In the genomic region with DNA sequence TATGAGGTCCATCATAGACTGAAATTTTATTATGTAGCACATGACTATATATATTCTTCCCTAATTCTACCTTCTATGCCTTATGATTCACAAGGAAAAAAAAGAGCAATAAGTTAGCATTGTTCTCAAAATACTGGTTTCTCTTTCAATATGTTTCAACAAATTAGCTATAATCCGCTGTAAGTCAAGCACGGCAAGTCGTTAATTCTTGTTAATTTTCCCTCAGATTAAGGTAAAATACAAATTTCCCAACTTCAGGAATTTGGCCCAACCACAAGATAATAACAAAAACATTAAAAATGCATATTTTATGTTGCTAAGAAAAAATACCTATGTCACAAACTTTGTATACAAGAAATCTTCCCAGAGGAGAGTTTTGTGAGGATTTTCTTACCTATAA, we compare ENCODE assay signal across 34 cellular contexts.
"Had no signal": no experiment of that assay in that cellular context is flagged by ENCODE, and none has a peak within 500 bp of the region (broad histone marks: within the 10 kb centered on the region; RNA-seq: fewer than 3 reads in every experiment).

No MANE protein-coding gene starts in this region.

- ATAC-seq: activated naive CD4-positive, alpha-beta T cell treated with anti-CD3 and anti-CD28 coated beads, Interleukin-2, amount 50 U/mL, for 72 hours; activated naive CD8-positive, alpha-beta T cell treated with anti-CD3 and anti-CD28 coated beads, Interleukin-2, amount 50 U/mL, for 24 hours; activated T-cell treated with anti-CD3 and anti-CD28 coated beads, Interleukin-2, amount 50 U/mL, for 4 hours; activated T-cell treated with anti-CD3 and anti-CD28 coated beads, Interleukin-2, amount 50 U/mL, for 72 hours; activated T-helper 17 cell treated with anti-CD3 and anti-CD28 coated beads, Interleukin-2, amount 50 U/mL, for 72 hours; body of pancreas had no signal

- H3K9me3 ChIP-seq: adrenal gland, body of pancreas had no signal

- DNase-seq: activated effector memory CD4-positive, alpha-beta T cell treated with anti-CD3 and anti-CD28 coated beads, Interleukin-2, amount 50 U/mL, for 16 hours; activated effector memory CD4-positive, alpha-beta T cell treated with Interleukin-2 at 50 U/mL for 16 hours; activated gamma-delta T cell; activated gamma-delta T cell treated with Interleukin-2 at 50 U/mL for 16 hours; activated naive CD4-positive, alpha-beta T cell; activated naive CD4-positive, alpha-beta T cell treated with anti-CD3 and anti-CD28 coated beads for 36 hours; activated naive CD4-positive, alpha-beta T cell treated with anti-CD3 and anti-CD28 coated beads, Interleukin-2, amount 10 ng/mL, durations not matched to agents 7 days and 5 days; activated naive CD4-positive, alpha-beta T cell treated with anti-CD3 and anti-CD28 coated beads, Interleukin-2, amount 50 U/mL, for 16 hours; activated naive CD4-positive, alpha-beta T cell treated with Interleukin-2 at 50 U/mL for 16 hours; activated naive CD8-positive, alpha-beta T cell treated with anti-CD3 and anti-CD28 coated beads for 36 hours; activated naive CD8-positive, alpha-beta T cell treated with anti-CD3 and anti-CD28 coated beads, Interleukin-2, amount 10 ng/mL, durations not matched to agents 7 days and 5 days; activated naive CD8-positive, alpha-beta T cell treated with anti-CD3 and anti-CD28 coated beads, Interleukin-2, amount 50 U/mL, for 24 hours; activated T-cell treated with anti-CD3 and anti-CD28 coated beads, Interleukin-2, amount 50 U/mL, for 1 hour; activated T-cell treated with anti-CD3 and anti-CD28 coated beads, Interleukin-2, amount 50 U/mL, for 24 hours; activated T-cell treated with anti-CD3 and anti-CD28 coated beads, Interleukin-2, amount 50 U/mL, for 4 hours; activated T-cell treated with anti-CD3 and anti-CD28 coated beads, Interleukin-2, amount 50 U/mL, for 48 hours; activated T-cell treated with anti-CD3 and anti-CD28 coated beads, Interleukin-2, amount 50 U/mL, for 72 hours; adrenal gland; amniotic stem cell; amygdala; anterior cingulate cortex; aorta; body of pancreas; brain microvascular endothelial cell; caudate nucleus; central memory CD4-positive, alpha-beta T cell; cerebellar nuclear complex had no signal

- H3K4me3 ChIP-seq: adrenal gland, ascending aorta, body of pancreas, breast epithelium, cardiac muscle cell had no signal

- H3K4me1 ChIP-seq: adrenal gland, ascending aorta, body of pancreas, breast epithelium had no signal

- FAIRE-seq: astrocyte, bronchial epithelial cell had no signal

- H3K27ac ChIP-seq: adrenal gland, ascending aorta, body of pancreas, brain microvascular endothelial cell, breast epithelium, cardiac muscle cell had no signal

- H3K36me3 ChIP-seq: adrenal gland, ascending aorta, brain microvascular endothelial cell, breast epithelium, cardiac muscle cell had no signal

- H3K27me3 ChIP-seq: adrenal gland, ascending aorta, body of pancreas, brain microvascular endothelial cell, breast epithelium, cardiac muscle cell had no signal
